Comparison of ENCODE assay signal across 8 cellular contexts in the genomic region with DNA sequence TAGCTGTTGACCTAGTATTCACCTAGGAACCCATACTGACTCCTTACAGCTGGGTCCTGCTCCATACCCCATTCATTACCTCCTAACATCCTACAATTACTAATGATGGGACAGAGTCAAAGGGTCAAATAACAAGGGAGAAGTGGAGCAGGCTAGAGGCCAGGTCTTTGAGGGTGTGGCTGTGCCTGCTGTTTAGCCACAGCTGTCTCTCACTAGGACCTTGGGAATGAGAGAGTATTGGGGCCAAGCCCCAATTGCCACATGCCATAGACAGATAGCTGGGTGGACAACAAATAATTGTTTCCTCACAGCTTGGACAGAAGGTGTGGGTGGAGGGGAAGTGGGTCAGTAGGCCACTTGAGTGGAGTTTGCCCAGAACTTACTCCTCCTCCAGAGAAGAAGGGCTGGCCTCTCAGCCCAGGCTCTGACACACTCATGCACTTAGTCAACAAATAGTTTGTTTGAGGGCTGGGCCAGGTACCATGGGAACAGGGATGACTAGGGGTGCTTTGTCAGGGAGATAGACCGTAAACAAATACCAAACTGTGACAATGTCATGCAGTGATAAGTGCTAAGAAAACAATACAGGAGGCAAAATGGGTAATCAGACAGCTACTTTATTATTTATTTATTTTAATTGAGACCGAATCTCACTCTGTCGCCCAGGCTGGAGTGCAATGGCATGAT. TPM values are rescaled to one million over a fixed set of nuclear protein-coding genes. Genes with fewer than 3 reads are reported as not detected.
DNase-seq lines count a peak whose midpoint lies in the region; TF ChIP-seq lines count a peak whose summit lies in the region.

No MANE protein-coding gene starts in this region.

- H3K36me3 Mint-ChIP-seq in activated naive CD4-positive, alpha-beta T cell treated with anti-CD3 and anti-CD28 coated beads for 36 hours (ENCODE audit: low read depth): peaks cover 5% of the 10 kb centered on the region
- H3K36me3 Mint-ChIP-seq in endodermal cell (ENCODE audit: low read depth): peaks cover 35% of the 10 kb centered on the region

- H3K36me3 ChIP-seq in endodermal cell (ENCODE audit: control insufficient read depth, insufficient read depth, low read length): peaks cover 53% of the 10 kb centered on the region
- H3K36me3 ChIP-seq in mesendoderm (ENCODE audit: control insufficient read depth, insufficient read depth, low read length): peaks cover 1% of the 10 kb centered on the region
- no peaks in the 10 kb centered on the region for H3K36me3 ChIP-seq in uterus

- H2BK120ac ChIP-seq in mesendoderm (ENCODE audit: low read depth, low read length): no peak overlapping the region

- no peak overlapping the region for H3K23ac ChIP-seq in mesendoderm (ENCODE audit: low read length)

- no peak for TF ChIP-seq POLR2A in uterus (IDR thresholded peaks at IDR 0.05)

- H2BK5ac ChIP-seq in mesendoderm (ENCODE audit: low read length): no peak overlapping the region

- peak overlapping the region; percentile 33 for H3K4me3 ChIP-seq in endodermal cell (ENCODE audit: low read length)
- no peak overlapping the region for H3K4me3 ChIP-seq in mesendoderm (ENCODE audit: low read length)
- H3K4me3 ChIP-seq in uterus: no peak overlapping the region

- H3K4me3 Mint-ChIP-seq in activated naive CD4-positive, alpha-beta T cell treated with anti-CD3 and anti-CD28 coated beads for 36 hours: no peak overlapping the region
- H3K4me3 Mint-ChIP-seq in endodermal cell: no peak overlapping the region

- no peak overlapping the region for H2AK5ac ChIP-seq in mesendoderm (ENCODE audit: low read length)

- no peak overlapping the region for H3K18ac ChIP-seq in mesendoderm (ENCODE audit: low read length)

- no peak overlapping the region for H4K5ac ChIP-seq in mesendoderm (ENCODE audit: low read length)

- H3K9me3 ChIP-seq in endodermal cell (ENCODE audit: control insufficient read depth, low read length) (no peaks in the 10 kb centered on the region), uterus (no peaks in the 10 kb centered on the region)

- H3K27me3 Mint-ChIP-seq in activated naive CD4-positive, alpha-beta T cell treated with anti-CD3 and anti-CD28 coated beads for 36 hours (ENCODE audit: low read depth): no peaks in the 10 kb centered on the region
- no peaks in the 10 kb centered on the region for H3K27me3 Mint-ChIP-seq in endodermal cell (ENCODE audit: insufficient read depth)

- H3K27ac ChIP-seq in endodermal cell (ENCODE audit: low read depth, low read length) (peak overlapping the region; percentile 40), mesendoderm (ENCODE audit: low read depth, low read length) (peak overlapping the region; percentile 22), uterus (peak overlapping the region; percentile 75 to 76)

- H3K27me3 ChIP-seq in endodermal cell (ENCODE audit: control insufficient read depth, insufficient read depth, low read length, poor library complexity, severe bottlenecking) (no peaks in the 10 kb centered on the region), mesendoderm (ENCODE audit: insufficient read depth, low read length, poor library complexity) (no peaks in the 10 kb centered on the region), uterus (no peaks in the 10 kb centered on the region)

- no peak overlapping the region for H3K4me2 ChIP-seq in mesendoderm (ENCODE audit: low read length)

- CTCF ChIA-PET in activated naive CD4-positive, alpha-beta T cell treated with anti-CD3 and anti-CD28 coated beads for 36 hours (lab: Charles Lee): interaction anchor here (1.3 to 1.7 kb wide), 2 partner anchors 26 to 42 kb away, joined by 4 to 8 read pairs; no protein-coding TSS in a partner anchor

- H3K9ac ChIP-seq in endodermal cell (ENCODE audit: extremely low read depth, low read length, poor library complexity, severe bottlenecking) (peak overlapping the region; percentile 71), mesendoderm (ENCODE audit: low read length) (no peak overlapping the region)

- WGBS in endodermal cell (ENCODE audit: insufficient coverage in 1 of 2, insufficient read length in 1 of 2), 2 experiments: 60 to 93% methylated on average over 2 to 3 of the region's 3 CpGs
- WGBS in mesendoderm (ENCODE audit: extremely low coverage, insufficient coverage, low lambda C conversion rate): no CpG with 5 or more reads among the region's 3 CpGs

- H3K27ac Mint-ChIP-seq in activated naive CD4-positive, alpha-beta T cell treated with anti-CD3 and anti-CD28 coated beads for 36 hours: no peak overlapping the region
- peak overlapping the region; percentile 91 for H3K27ac Mint-ChIP-seq in endodermal cell

- no peak overlapping the region for H3K4ac ChIP-seq in mesendoderm (ENCODE audit: low read depth, low read length)

- peaks cover 90% of the 10 kb centered on the region for H3K79me2 ChIP-seq in mesendoderm (ENCODE audit: control insufficient read depth, insufficient read depth, low read length)

- intact Hi-C loops in activated naive CD4-positive, alpha-beta T cell treated with anti-CD3 and anti-CD28 coated beads for 36 hours (cut with micrococcal nuclease): no loop called here
- intact Hi-C loops in uterus (cut with DNase I; ENCODE audit: low total_unique reads): no loop called here

- H3K4me1 ChIP-seq in endodermal cell (ENCODE audit: control insufficient read depth, insufficient read depth, low read length) (peaks cover 22% of the 10 kb centered on the region), mesendoderm (ENCODE audit: control insufficient read depth, low read depth, low read length) (peaks cover 3% of the 10 kb centered on the region), uterus (peaks cover 6 to 10% of the 10 kb centered on the region in 2 donors)

- peaks cover 39% of the 10 kb centered on the region for H3K4me1 Mint-ChIP-seq in activated naive CD4-positive, alpha-beta T cell treated with anti-CD3 and anti-CD28 coated beads for 36 hours (ENCODE audit: low read depth)
- H3K4me1 Mint-ChIP-seq in endodermal cell: peaks cover 40% of the 10 kb centered on the region

- H2BK15ac ChIP-seq in mesendoderm (replicated peaks; ENCODE audit: low read depth): no peak overlapping the region

- H3K56ac ChIP-seq in mesendoderm (ENCODE audit: low read length): no peak overlapping the region

- peak; percentile 46 for DNase-seq in activated naive CD4-positive, alpha-beta T cell treated with Interleukin-2 at 50 U/mL for 16 hours
- DNase-seq in activated naive CD4-positive, alpha-beta T cell treated with anti-CD3 and anti-CD28 coated beads for 36 hours: no peak
- DNase-seq in RPMI7951 (ENCODE audit: low read depth) (peak; percentile 89), endodermal cell (peak; percentile 92), mesendoderm (peak; percentile 96), uterus (peak; percentile 76 to 82), NOMO-1 treated with DMSO at 0.1 percent for 48 hours (lab: John Stamatoyannopoulos, UW; ENCODE audit: unreplicated experiment) (no peak), AML-193 (lab: John Stamatoyannopoulos, UW) (no peak)

- peaks cover 40% of the 10 kb centered on the region for H3K79me1 ChIP-seq in mesendoderm (ENCODE audit: low read length)

- H3K9me3 Mint-ChIP-seq in activated naive CD4-positive, alpha-beta T cell treated with anti-CD3 and anti-CD28 coated beads for 36 hours: no peaks in the 10 kb centered on the region
- no peaks in the 10 kb centered on the region for H3K9me3 Mint-ChIP-seq in endodermal cell

- no peak overlapping the region for H4K8ac ChIP-seq in mesendoderm (ENCODE audit: low read depth, low read length)

- TF ChIP-seq CTCF in endodermal cell (conservative IDR thresholded peaks at IDR 0.05): no peak
- no peak for TF ChIP-seq CTCF in uterus (IDR thresholded peaks at IDR 0.05)

RNA-seq across cellular contexts. Expression of gene CENPT, which starts 10.2 kb away (rescaled TPM):
- 10 to 100 TPM; 43.7 to 45.8 TPM for total RNA-seq in activated naive CD4-positive, alpha-beta T cell treated with anti-CD3 and anti-CD28 coated beads for 36 hours
- total RNA-seq in RPMI7951 (2014; rRNA removed; shearing (Covaris generic)): 28.5 and 31.2 TPM in 2 replicates
- total RNA-seq in endodermal cell (10 to 100 TPM; 43.7 to 57.2 TPM), uterus (10 to 100 TPM; 29.4 to 70.2 (median 52.8) TPM)
- polyA plus RNA-seq in endodermal cell (2013, experiment 1 of 2): 59.9 TPM
- polyA plus RNA-seq in endodermal cell (2013, experiment 2 of 2): 48.1 TPM
- polyA plus RNA-seq in mesendoderm (2013, experiment 1 of 2): 33.6 TPM
- polyA plus RNA-seq in mesendoderm (2013, experiment 2 of 2): 33.5 TPM

RNA-seq across cellular contexts. Expression of gene NUTF2, which starts 11.0 kb away (rescaled TPM):
- total RNA-seq in activated naive CD4-positive, alpha-beta T cell treated with anti-CD3 and anti-CD28 coated beads for 36 hours: 100 to 1,000 TPM; 165 to 171 TPM
- total RNA-seq in RPMI7951 (2014; rRNA removed; shearing (Covaris generic)): 392 and 459 TPM in 2 replicates
- 100 to 1,000 TPM; 201 to 218 TPM for total RNA-seq in endodermal cell
- polyA plus RNA-seq in endodermal cell (2013, experiment 1 of 2): 236 TPM
- 236 TPM for polyA plus RNA-seq in endodermal cell (2013, experiment 2 of 2)
- polyA plus RNA-seq in mesendoderm (2013, experiment 1 of 2): 370 TPM
- polyA plus RNA-seq in mesendoderm (2013, experiment 2 of 2): 358 TPM
- total RNA-seq in uterus: 10 to 100 TPM; 43.8 to 76.1 (median 65.4) TPM

RNA-seq across cellular contexts. Expression of gene EDC4, which starts 15.2 kb away (rescaled TPM):
- total RNA-seq in activated naive CD4-positive, alpha-beta T cell treated with anti-CD3 and anti-CD28 coated beads for 36 hours: 10 to 100 TPM; 72.2 to 78.7 TPM
- total RNA-seq in RPMI7951 (2014; rRNA removed; shearing (Covaris generic)): 39.7 and 42.4 TPM in 2 replicates
- total RNA-seq in endodermal cell (10 to 100 TPM; 69.2 to 74.3 TPM), uterus (10 to 100 TPM; 19.4 to 63.7 (median 50.7) TPM)
- 74.2 TPM for polyA plus RNA-seq in endodermal cell (2013, experiment 1 of 2)
- polyA plus RNA-seq in endodermal cell (2013, experiment 2 of 2): 64.8 TPM
- polyA plus RNA-seq in mesendoderm (2013, experiment 1 of 2): 39.1 TPM
- polyA plus RNA-seq in mesendoderm (2013, experiment 2 of 2): 39.3 TPM

RNA-seq across cellular contexts. Expression of gene THAP11, which starts 15.6 kb away (rescaled TPM):
- total RNA-seq in activated naive CD4-positive, alpha-beta T cell treated with anti-CD3 and anti-CD28 coated beads for 36 hours: 10 to 100 TPM; 19.9 to 20.6 TPM
- 36.2 and 41.8 TPM in 2 replicates for total RNA-seq in RPMI7951 (2014; rRNA removed; shearing (Covaris generic))
- 10 to 100 TPM; 28.0 to 32.9 TPM for total RNA-seq in endodermal cell
- polyA plus RNA-seq in endodermal cell (2013, experiment 1 of 2): 28.7 TPM
- 26.0 TPM for polyA plus RNA-seq in endodermal cell (2013, experiment 2 of 2)
- polyA plus RNA-seq in mesendoderm (2013, experiment 1 of 2): 26.9 TPM
- polyA plus RNA-seq in mesendoderm (2013, experiment 2 of 2): 26.7 TPM
- total RNA-seq in uterus: 100 to 1,000 TPM in 1 of 4 donors, 10 to 100 TPM in 3; 43.3 to 105 (median 57.6) TPM

RNA-seq across cellular contexts. Expression of gene NRN1L, which starts 27.0 kb away (rescaled TPM):
- total RNA-seq in activated naive CD4-positive, alpha-beta T cell treated with anti-CD3 and anti-CD28 coated beads for 36 hours: not detected
- 1.3 TPM in 1 of 2 replicates, not detected in the other for total RNA-seq in RPMI7951 (2014; rRNA removed; shearing (Covaris generic))
- 1 to 10 TPM; 7.0 to 7.3 TPM for total RNA-seq in endodermal cell
- polyA plus RNA-seq in endodermal cell (2013, experiment 1 of 2): 1.2 TPM
- polyA plus RNA-seq in endodermal cell (2013, experiment 2 of 2): 0.79 TPM
- polyA plus RNA-seq in mesendoderm (2013, experiment 1 of 2): 10.2 TPM
- polyA plus RNA-seq in mesendoderm (2013, experiment 2 of 2): 10.3 TPM
- total RNA-seq in uterus: 1 to 10 TPM in 1 of 4 donors, not detected in 3; 2.1 TPM

Comparison
In these comparisons a context has a peak if more than half of its experiments do, and no peak if none do; other contexts are left out.
1. DNase-seq: peak in activated naive CD4-positive, alpha-beta T cell treated with Interleukin-2 at 50 U/mL for 16 hours (single experiment), RPMI7951 (single experiment), endodermal cell (single experiment), mesendoderm (single experiment) and uterus (2 of 2); none in activated naive CD4-positive, alpha-beta T cell treated with anti-CD3 and anti-CD28 coated beads for 36 hours (single experiment), NOMO-1 treated with DMSO at 0.1 percent for 48 hours (single experiment) and AML-193 (0 of 2).
2. H3K27ac ChIP-seq: peak in every context shown above with its lines; median percentile 76 in uterus; 40 in endodermal cell; 22 in mesendoderm.